16 cellular contexts compared by ENCODE assay signal in genomic region chr10:21488954-21489446, GRCh38. TPM values are rescaled to one million over a fixed set of nuclear protein-coding genes. Genes with fewer than 3 reads are reported as not detected.
"Had no signal": no experiment of that assay in that cellular context is flagged by ENCODE, and none has a peak within 500 bp of the region (broad histone marks: within the 10 kb centered on the region; RNA-seq: fewer than 3 reads in every experiment).

No MANE protein-coding gene starts in this region.

- H3K27ac Mint-ChIP-seq: activated naive CD4-positive, alpha-beta T cell treated with anti-CD3 and anti-CD28 coated beads, Interleukin-2, amount 50 U/mL, for 24 hours; activated T-helper 2 cell treated with anti-CD3 and anti-CD28 coated beads, Interferon-gamma antibody, Interleukin-2, Interleukin-4, amounts not matched to agents 10 μg/mL and 5 μg/mL and 100 μg/mL, durations not matched to agents 14 hours and 24 hours and 36 hours; immature natural killer cell had no signal

- H3K27me3 ChIP-seq: brain microvascular endothelial cell, vagina had no signal

- H3K27ac ChIP-seq: brain microvascular endothelial cell, dorsolateral prefrontal cortex, esophagus squamous epithelium, skin epidermis, stomach, thoracic aorta, vagina had no signal

- H3K9me3 Mint-ChIP-seq: activated naive CD4-positive, alpha-beta T cell treated with anti-CD3 and anti-CD28 coated beads, Interleukin-2, amount 50 U/mL, for 24 hours; activated T-helper 2 cell treated with anti-CD3 and anti-CD28 coated beads, Interferon-gamma antibody, Interleukin-2, Interleukin-4, amounts not matched to agents 10 μg/mL and 5 μg/mL and 100 μg/mL, durations not matched to agents 14 hours and 24 hours and 36 hours had no signal

- H3K36me3 Mint-ChIP-seq: activated naive CD4-positive, alpha-beta T cell treated with anti-CD3 and anti-CD28 coated beads, Interleukin-2, amount 50 U/mL, for 24 hours; immature natural killer cell had no signal

- H3K9me3 ChIP-seq: esophagus squamous epithelium, stomach, thoracic aorta, vagina had no signal

- DNase-seq: activated CD4-positive, CD25-positive, alpha-beta regulatory T cell; brain microvascular endothelial cell; dorsolateral prefrontal cortex; esophagus squamous epithelium; foreskin fibroblast; glutamatergic neuron; immature natural killer cell; mammary epithelial cell; retina; stomach had no signal

- H3K4me3 ChIP-seq: dorsolateral prefrontal cortex, esophagus squamous epithelium, skin epidermis, stomach, thoracic aorta, vagina had no signal

- H3K36me3 ChIP-seq: brain microvascular endothelial cell, esophagus squamous epithelium, stomach, thoracic aorta, vagina had no signal

- H3K4me3 Mint-ChIP-seq: activated naive CD4-positive, alpha-beta T cell treated with anti-CD3 and anti-CD28 coated beads, Interleukin-2, amount 50 U/mL, for 24 hours; immature natural killer cell had no signal

RNA-seq across cellular contexts. Expression of gene SKIDA1, which starts 36.5 kb away (rescaled TPM):
- total RNA-seq: T-helper 1 cell treated with Interleukin-12 subunit alpha and Interleukin-12 subunit beta and Interleukin-4 antibody, amounts not matched to agents 30 ng/mL and 1 ng/mL, for 36 hours had no signal
- polyA plus RNA-seq: immature natural killer cell had no signal
